In genomic region chr2:216775043-216775453, GRCh38 we compare ENCODE assay signal across 8 cellular contexts.
DNase-seq lines count a peak whose midpoint lies in the region; ATAC-seq, FAIRE-seq and TF ChIP-seq lines count a peak whose summit lies in the region.

No MANE protein-coding gene starts in this region.

- no peaks in the 10 kb centered on the region for H3K36me3 ChIP-seq in Caco-2 (ENCODE audit: control insufficient read depth, insufficient read depth, low read length)

- H3K4me1 Mint-ChIP-seq in Caco-2 (ENCODE audit: low read depth, unreplicated experiment) (no peaks in the 10 kb centered on the region), T-cell (peaks cover 0 to 1% (median 0%) of the 10 kb centered on the region in 3 donors)

- FAIRE-seq in H54 (lab: Jason Lieb, UNC) = peak; percentile 87

- H3K27me3 ChIP-seq in Caco-2 (replicated peaks; ENCODE audit: control insufficient read depth, insufficient read depth, low read length) = no peaks in the 10 kb centered on the region; the same call in 1 of the 2 replicates

- H3K9me3 Mint-ChIP-seq in Caco-2 (ENCODE audit: unreplicated experiment) (peaks cover 9% of the 10 kb centered on the region), T-cell (peaks cover under 1 to 3% (median 2%) of the 10 kb centered on the region in 3 donors)

- POLR2A ChIA-PET in Caco-2 (lab: Charles Lee) (no interaction called here), T-cell (lab: Charles Lee) (no interaction called here)

- CTCF ChIA-PET in Caco-2 (lab: Charles Lee) = interaction anchor here (0.6 kb wide), 2 partner anchors 386 to 736 kb away, joined by 3 read pairs; no protein-coding TSS in a partner anchor
- CTCF ChIA-PET in T-cell (lab: Charles Lee) = interaction anchor here in 1 of 2 donors (0.7 kb wide), 1 partner anchor 543 kb away, joined by 3 read pairs; no protein-coding TSS in a partner anchor

- H3K4me3 Mint-ChIP-seq in Caco-2 (ENCODE audit: unreplicated experiment) = no peak overlapping the region
- no peak overlapping the region for H3K4me3 Mint-ChIP-seq in T-cell

- H3K27me3 Mint-ChIP-seq in Caco-2 (ENCODE audit: insufficient read depth, unreplicated experiment) (peaks cover 12% of the 10 kb centered on the region), T-cell (peaks cover 9 to 11% of the 10 kb centered on the region in 2 donors)

- intact Hi-C loops in Caco-2 (cut with micrococcal nuclease; ENCODE audit: unreplicated experiment) = loop anchor here (10.0 kb wide), 2 partner anchors 80 to 120 kb away; no protein-coding TSS in a partner anchor

- BruUV-seq in Caco-2 (replicated peaks; lab: Mats Ljungman, UMichigan) = no TSS peak

- no peaks in the 10 kb centered on the region for H3K4me1 ChIP-seq in Caco-2

- ATAC-seq in HG03342 (IDR thresholded peaks at IDR 0.05; ENCODE audit: unreplicated experiment) = no peak
- ATAC-seq in GM21529 (IDR thresholded peaks at IDR 0.05; ENCODE audit: unreplicated experiment) = no peak
- no peak for ATAC-seq in T-cell (replicated peaks in 1 of 4)

- DNase-seq in H54 (ENCODE audit: insufficient read length, low spot score) = peak; percentile 87
- DNase-seq in SHP77 treated with DMSO at 0.1 percent for 48 hours (lab: John Stamatoyannopoulos, UW) = peak; percentile 87
- peak; percentile 82 for DNase-seq in fibroblast of the aortic adventitia (ENCODE audit: low read depth)
- DNase-seq in skeletal muscle cell (ENCODE audit: low read depth) = peak; percentile 89
- no peak for DNase-seq in Caco-2
- no peak for DNase-seq in T-cell

- H3K36me3 Mint-ChIP-seq in Caco-2 (ENCODE audit: insufficient read depth, unreplicated experiment) = no peaks in the 10 kb centered on the region
- no peaks in the 10 kb centered on the region for H3K36me3 Mint-ChIP-seq in T-cell

- no peak overlapping the region for H3K4me3 ChIP-seq in fibroblast of the aortic adventitia (ENCODE audit: low read depth, low read length)
- no peak overlapping the region for H3K4me3 ChIP-seq in skeletal muscle cell (ENCODE audit: low read depth, low read length)
- H3K4me3 ChIP-seq in Caco-2 (ENCODE audit: low read depth, low read length) = no peak overlapping the region

- H3K9me3 ChIP-seq in Caco-2 = no peaks in the 10 kb centered on the region

- H3K27ac Mint-ChIP-seq in Caco-2 (ENCODE audit: unreplicated experiment) (no peak overlapping the region), T-cell (no peak overlapping the region)

- TF ChIP-seq POLR2A in H54 (IDR thresholded peaks at IDR 0.05; ENCODE audit: low read depth, low read length) = no peak

- TF ChIP-seq CTCF in fibroblast of the aortic adventitia (IDR thresholded peaks at IDR 0.05; ENCODE audit: insufficient read depth, low read length) (no peak), Caco-2 (IDR thresholded peaks at IDR 0.05; ENCODE audit: insufficient read depth in 1 of 2, low read depth in 1 of 2, low read length in 1 of 2, severe bottlenecking in 1 of 2, unreplicated experiment in 1 of 2) (no peak)

Comparison
In these comparisons a context has a peak if more than half of its experiments do, and no peak if none do; other contexts are left out.
1. DNase-seq: peak in H54 (single experiment), SHP77 treated with DMSO at 0.1 percent for 48 hours (single experiment), fibroblast of the aortic adventitia (single experiment) and skeletal muscle cell (single experiment); none in Caco-2 (0 of 2) and T-cell (0 of 34).